1 cellular context compared by ENCODE assay signal in genomic region chrX:48071064-48071985, GRCh38.
TF ChIP-seq lines count a peak whose summit lies in the region.

Gene ZNF630, minus strand, starts transcription at chrX:48071640. Its CDS starts 4,754 bp downstream, at chrX:48066886.

TF ChIP-seq in H1, 55 proteins besides CTCF, POLR2A, EP300 and RAD21 (continued from another document):
- TF ChIP-seq KDM5A (IDR thresholded peaks at IDR 0.05; ENCODE audit: low read length) (peak; percentile 38; the same call in 1 of the 2 replicates), RBBP5 (IDR thresholded peaks at IDR 0.05; ENCODE audit: borderline replicate concordance, low read depth, low read length) (no peak), KDM1A (IDR thresholded peaks at IDR 0.05; ENCODE audit: borderline replicate concordance, low read length) (no peak), RFX5 (IDR thresholded peaks at IDR 0.05; ENCODE audit: borderline replicate concordance, low read depth, low read length) (no peak), YY1 (IDR thresholded peaks at IDR 0.05; ENCODE audit: low read depth, low read length) (peak; percentile 94), TBP (IDR thresholded peaks at IDR 0.05; ENCODE audit: low read depth, low read length) (0 out of 2 replicates have a peak, but pooled peaks have one; percentile 5), SIX5 (IDR thresholded peaks at IDR 0.05; ENCODE audit: low read depth, low read length) (no peak), JUN (IDR thresholded peaks at IDR 0.05; ENCODE audit: low read depth, low read length) (no peak), CTBP2 (IDR thresholded peaks at IDR 0.05; ENCODE audit: borderline replicate concordance, insufficient read depth, insufficient read length, low read length) (no peak), BACH1 (IDR thresholded peaks at IDR 0.05; ENCODE audit: low read length) (no peak), SIRT6 (IDR thresholded peaks at IDR 0.05; ENCODE audit: low read length) (no peak), GTF2F1 (IDR thresholded peaks at IDR 0.05; ENCODE audit: borderline replicate concordance, low read depth, low read length) (no peak), POLR2AphosphoS5 (IDR thresholded peaks at IDR 0.05; ENCODE audit: low read depth, low read length) (peak; percentile 26; the same call in 1 of the 2 replicates), BCL11A (IDR thresholded peaks at IDR 0.05; ENCODE audit: low read depth in 2 of 2, low read length in 2 of 2) (no peak), MAFK (IDR thresholded peaks at IDR 0.05; ENCODE audit: low read depth, low read length) (no peak), NRF1 (IDR thresholded peaks at IDR 0.05; ENCODE audit: low read depth, low read length) (no peak), ZNF274 (IDR thresholded peaks at IDR 0.05; ENCODE audit: borderline replicate concordance, extremely low read depth, low read length) (no peak), ATF2 (IDR thresholded peaks at IDR 0.05; ENCODE audit: low read length) (no peak), MAX (IDR thresholded peaks at IDR 0.05) (0 out of 2 replicates have a peak, but pooled peaks have one; percentile 9), CBX8 (IDR thresholded peaks at IDR 0.05; ENCODE audit: borderline replicate concordance, low read depth, low read length) (no peak), HDAC2 (IDR thresholded peaks at IDR 0.05; ENCODE audit: borderline replicate concordance in 1 of 2, low read depth in 2 of 2, low read length in 2 of 2) (no peak), EZH2 (IDR thresholded peaks at IDR 0.05; ENCODE audit: low read depth, low read length, severe bottlenecking) (no peak), HDAC6 (IDR thresholded peaks at IDR 0.05; ENCODE audit: low read depth, low read length) (no peak), CHD2 (IDR thresholded peaks at IDR 0.05; ENCODE audit: low read length) (no peak), RNF2 (IDR thresholded peaks at IDR 0.05; ENCODE audit: borderline replicate concordance, low read depth, low read length, missing control alignments, poor library complexity, severe bottlenecking) (no peak), BRCA1 (IDR thresholded peaks at IDR 0.05; ENCODE audit: low read depth, low read length) (no peak), SAP30 (IDR thresholded peaks at IDR 0.05; ENCODE audit: insufficient read depth, insufficient replicate concordance, low read length) (no peak), GABPA (IDR thresholded peaks at IDR 0.05; ENCODE audit: borderline replicate concordance, insufficient read depth, low read length) (no peak), SRF (IDR thresholded peaks at IDR 0.05; ENCODE audit: low read depth, low read length) (no peak), ATF3 (IDR thresholded peaks at IDR 0.05; ENCODE audit: insufficient read depth, low read depth, low read length) (no peak), CBX5 (IDR thresholded peaks at IDR 0.05; ENCODE audit: low read depth, low read length) (no peak), SP1 (IDR thresholded peaks at IDR 0.05; ENCODE audit: low read depth, low read length) (peak; percentile 60; the same call in 1 of the 2 replicates), TAF7 (optimal IDR thresholded peaks at IDR 0.05; ENCODE audit: borderline replicate concordance, low read depth, low read length) (no peak), SP4 (IDR thresholded peaks at IDR 0.05; ENCODE audit: low read length) (no peak), KDM4A (IDR thresholded peaks at IDR 0.05; ENCODE audit: low read depth, low read length, severe bottlenecking) (peak; percentile 93), SIN3A (conservative IDR thresholded peaks at IDR 0.05 in 1 of 2, IDR thresholded peaks at IDR 0.05 in 1 of 2; ENCODE audit: low read depth in 1 of 2, low read length in 2 of 2) (peak; percentile 10 to 43; a peak in 1 of 4 replicates), CHD1 (IDR thresholded peaks at IDR 0.05; ENCODE audit: low read depth, low read length) (no peak), RXRA (IDR thresholded peaks at IDR 0.05; ENCODE audit: insufficient read depth, low read depth, low read length) (no peak), SP2 (IDR thresholded peaks at IDR 0.05; ENCODE audit: low read length) (no peak), TCF12 (IDR thresholded peaks at IDR 0.05; ENCODE audit: low read depth, low read length) (no peak), ASH2L (IDR thresholded peaks at IDR 0.05; ENCODE audit: low read length) (no peak), PHF8 (conservative IDR thresholded peaks at IDR 0.05; ENCODE audit: low read depth, low read length) (no peak; the same call in 1 of the 2 replicates), TAF1 (IDR thresholded peaks at IDR 0.05; ENCODE audit: low read depth, low read length) (peak; percentile 57; the same call in 1 of the 2 replicates)
- TF ChIP-seq, protein P1, sequence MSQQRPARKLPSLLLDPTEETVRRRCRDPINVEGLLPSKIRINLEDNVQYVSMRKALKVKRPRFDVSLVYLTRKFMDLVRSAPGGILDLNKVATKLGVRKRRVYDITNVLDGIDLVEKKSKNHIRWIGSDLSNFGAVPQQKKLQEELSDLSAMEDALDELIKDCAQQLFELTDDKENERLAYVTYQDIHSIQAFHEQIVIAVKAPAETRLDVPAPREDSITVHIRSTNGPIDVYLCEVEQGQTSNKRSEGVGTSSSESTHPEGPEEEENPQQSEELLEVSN (IDR thresholded peaks at IDR 0.05), result no peak
- TF ChIP-seq, protein P2, sequence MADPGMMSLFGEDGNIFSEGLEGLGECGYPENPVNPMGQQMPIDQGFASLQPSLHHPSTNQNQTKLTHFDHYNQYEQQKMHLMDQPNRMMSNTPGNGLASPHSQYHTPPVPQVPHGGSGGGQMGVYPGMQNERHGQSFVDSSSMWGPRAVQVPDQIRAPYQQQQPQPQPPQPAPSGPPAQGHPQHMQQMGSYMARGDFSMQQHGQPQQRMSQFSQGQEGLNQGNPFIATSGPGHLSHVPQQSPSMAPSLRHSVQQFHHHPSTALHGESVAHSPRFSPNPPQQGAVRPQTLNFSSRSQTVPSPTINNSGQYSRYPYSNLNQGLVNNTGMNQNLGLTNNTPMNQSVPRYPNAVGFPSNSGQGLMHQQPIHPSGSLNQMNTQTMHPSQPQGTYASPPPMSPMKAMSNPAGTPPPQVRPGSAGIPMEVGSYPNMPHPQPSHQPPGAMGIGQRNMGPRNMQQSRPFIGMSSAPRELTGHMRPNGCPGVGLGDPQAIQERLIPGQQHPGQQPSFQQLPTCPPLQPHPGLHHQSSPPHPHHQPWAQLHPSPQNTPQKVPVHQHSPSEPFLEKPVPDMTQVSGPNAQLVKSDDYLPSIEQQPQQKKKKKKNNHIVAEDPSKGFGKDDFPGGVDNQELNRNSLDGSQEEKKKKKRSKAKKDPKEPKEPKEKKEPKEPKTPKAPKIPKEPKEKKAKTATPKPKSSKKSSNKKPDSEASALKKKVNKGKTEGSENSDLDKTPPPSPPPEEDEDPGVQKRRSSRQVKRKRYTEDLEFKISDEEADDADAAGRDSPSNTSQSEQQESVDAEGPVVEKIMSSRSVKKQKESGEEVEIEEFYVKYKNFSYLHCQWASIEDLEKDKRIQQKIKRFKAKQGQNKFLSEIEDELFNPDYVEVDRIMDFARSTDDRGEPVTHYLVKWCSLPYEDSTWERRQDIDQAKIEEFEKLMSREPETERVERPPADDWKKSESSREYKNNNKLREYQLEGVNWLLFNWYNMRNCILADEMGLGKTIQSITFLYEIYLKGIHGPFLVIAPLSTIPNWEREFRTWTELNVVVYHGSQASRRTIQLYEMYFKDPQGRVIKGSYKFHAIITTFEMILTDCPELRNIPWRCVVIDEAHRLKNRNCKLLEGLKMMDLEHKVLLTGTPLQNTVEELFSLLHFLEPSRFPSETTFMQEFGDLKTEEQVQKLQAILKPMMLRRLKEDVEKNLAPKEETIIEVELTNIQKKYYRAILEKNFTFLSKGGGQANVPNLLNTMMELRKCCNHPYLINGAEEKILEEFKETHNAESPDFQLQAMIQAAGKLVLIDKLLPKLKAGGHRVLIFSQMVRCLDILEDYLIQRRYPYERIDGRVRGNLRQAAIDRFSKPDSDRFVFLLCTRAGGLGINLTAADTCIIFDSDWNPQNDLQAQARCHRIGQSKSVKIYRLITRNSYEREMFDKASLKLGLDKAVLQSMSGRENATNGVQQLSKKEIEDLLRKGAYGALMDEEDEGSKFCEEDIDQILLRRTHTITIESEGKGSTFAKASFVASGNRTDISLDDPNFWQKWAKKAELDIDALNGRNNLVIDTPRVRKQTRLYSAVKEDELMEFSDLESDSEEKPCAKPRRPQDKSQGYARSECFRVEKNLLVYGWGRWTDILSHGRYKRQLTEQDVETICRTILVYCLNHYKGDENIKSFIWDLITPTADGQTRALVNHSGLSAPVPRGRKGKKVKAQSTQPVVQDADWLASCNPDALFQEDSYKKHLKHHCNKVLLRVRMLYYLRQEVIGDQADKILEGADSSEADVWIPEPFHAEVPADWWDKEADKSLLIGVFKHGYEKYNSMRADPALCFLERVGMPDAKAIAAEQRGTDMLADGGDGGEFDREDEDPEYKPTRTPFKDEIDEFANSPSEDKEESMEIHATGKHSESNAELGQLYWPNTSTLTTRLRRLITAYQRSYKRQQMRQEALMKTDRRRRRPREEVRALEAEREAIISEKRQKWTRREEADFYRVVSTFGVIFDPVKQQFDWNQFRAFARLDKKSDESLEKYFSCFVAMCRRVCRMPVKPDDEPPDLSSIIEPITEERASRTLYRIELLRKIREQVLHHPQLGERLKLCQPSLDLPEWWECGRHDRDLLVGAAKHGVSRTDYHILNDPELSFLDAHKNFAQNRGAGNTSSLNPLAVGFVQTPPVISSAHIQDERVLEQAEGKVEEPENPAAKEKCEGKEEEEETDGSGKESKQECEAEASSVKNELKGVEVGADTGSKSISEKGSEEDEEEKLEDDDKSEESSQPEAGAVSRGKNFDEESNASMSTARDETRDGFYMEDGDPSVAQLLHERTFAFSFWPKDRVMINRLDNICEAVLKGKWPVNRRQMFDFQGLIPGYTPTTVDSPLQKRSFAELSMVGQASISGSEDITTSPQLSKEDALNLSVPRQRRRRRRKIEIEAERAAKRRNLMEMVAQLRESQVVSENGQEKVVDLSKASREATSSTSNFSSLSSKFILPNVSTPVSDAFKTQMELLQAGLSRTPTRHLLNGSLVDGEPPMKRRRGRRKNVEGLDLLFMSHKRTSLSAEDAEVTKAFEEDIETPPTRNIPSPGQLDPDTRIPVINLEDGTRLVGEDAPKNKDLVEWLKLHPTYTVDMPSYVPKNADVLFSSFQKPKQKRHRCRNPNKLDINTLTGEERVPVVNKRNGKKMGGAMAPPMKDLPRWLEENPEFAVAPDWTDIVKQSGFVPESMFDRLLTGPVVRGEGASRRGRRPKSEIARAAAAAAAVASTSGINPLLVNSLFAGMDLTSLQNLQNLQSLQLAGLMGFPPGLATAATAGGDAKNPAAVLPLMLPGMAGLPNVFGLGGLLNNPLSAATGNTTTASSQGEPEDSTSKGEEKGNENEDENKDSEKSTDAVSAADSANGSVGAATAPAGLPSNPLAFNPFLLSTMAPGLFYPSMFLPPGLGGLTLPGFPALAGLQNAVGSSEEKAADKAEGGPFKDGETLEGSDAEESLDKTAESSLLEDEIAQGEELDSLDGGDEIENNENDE (IDR thresholded peaks at IDR 0.05; ENCODE audit: insufficient replicate concordance, low read length), result no peak
- TF ChIP-seq, protein P3, sequence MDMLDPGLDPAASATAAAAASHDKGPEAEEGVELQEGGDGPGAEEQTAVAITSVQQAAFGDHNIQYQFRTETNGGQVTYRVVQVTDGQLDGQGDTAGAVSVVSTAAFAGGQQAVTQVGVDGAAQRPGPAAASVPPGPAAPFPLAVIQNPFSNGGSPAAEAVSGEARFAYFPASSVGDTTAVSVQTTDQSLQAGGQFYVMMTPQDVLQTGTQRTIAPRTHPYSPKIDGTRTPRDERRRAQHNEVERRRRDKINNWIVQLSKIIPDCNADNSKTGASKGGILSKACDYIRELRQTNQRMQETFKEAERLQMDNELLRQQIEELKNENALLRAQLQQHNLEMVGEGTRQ (IDR thresholded peaks at IDR 0.05; ENCODE audit: low read length), result no peak
